ENCODE assay signal across 8 cellular contexts in the genomic region with DNA sequence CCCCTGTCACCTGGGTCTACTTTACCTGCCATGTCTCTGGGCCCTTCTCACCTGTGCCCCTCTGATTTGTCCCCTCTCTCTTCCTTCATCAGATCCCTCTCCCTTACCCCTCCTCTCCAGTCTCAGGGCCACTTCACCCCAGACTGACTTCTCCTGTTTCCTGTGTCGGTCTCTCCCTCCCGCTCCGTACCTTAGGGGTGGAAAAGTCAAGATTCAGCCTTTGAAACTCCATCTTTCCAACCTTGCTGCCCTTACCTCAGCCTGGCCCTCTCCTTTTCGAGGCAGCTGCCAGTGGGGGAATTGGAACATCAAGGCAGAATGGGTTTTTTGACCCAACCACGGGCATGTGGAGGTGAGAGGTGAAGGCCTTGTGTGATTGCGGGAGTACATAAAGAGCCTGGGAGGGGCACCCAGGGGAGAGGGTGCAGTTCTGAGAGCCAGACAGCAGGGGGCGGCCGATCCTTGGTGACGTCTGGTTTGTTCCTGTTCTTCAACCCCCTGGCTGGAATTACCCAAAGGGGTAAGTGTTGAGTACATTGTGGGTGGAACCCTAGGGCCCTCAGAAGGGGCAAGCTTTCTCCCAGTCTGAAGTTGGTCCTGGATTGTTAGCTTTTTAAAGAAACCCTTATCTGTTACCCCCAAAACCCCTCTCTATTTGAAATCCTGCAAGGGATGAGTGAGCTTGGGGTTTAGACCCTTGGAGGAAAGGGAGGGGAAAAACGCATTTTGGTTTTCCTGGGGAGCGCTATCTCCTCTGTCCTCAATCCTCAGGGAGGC. TPM values are rescaled to one million over a fixed set of nuclear protein-coding genes. Genes with fewer than 3 reads are reported as not detected.
DNase-seq lines count a peak whose midpoint lies in the region; ATAC-seq and TF ChIP-seq lines count a peak whose summit lies in the region.

No MANE protein-coding gene starts in this region.

- ATAC-seq in left cardiac atrium (peak; percentile 75 to 77), sciatic nerve (peak; percentile 75)

- no peak overlapping the region for H3K4me3 ChIP-seq in AG10803 (ENCODE audit: low read length)
- H3K4me3 ChIP-seq in adipocyte (ENCODE audit: low read length) = no peak overlapping the region

- H3K27me3 ChIP-seq in adipocyte (replicated peaks; ENCODE audit: control insufficient read depth, insufficient read depth, low read length) = peaks cover 58% of the 10 kb centered on the region

- H3K9ac ChIP-seq in adipocyte (ENCODE audit: low read length) = no peak overlapping the region

- TF ChIP-seq CTCF in AG10803 (conservative IDR thresholded peaks at IDR 0.05; ENCODE audit: low read length) = peak; percentile 93

- intact Hi-C loops in left cardiac atrium (cut with DNase I) (loop anchor here (2.0 to 5.0 kb wide), 2 partner anchors 50 to 51 kb away; no protein-coding TSS in a partner anchor), sciatic nerve (cut with DNase I) (no loop called here)

- H3K36me3 ChIP-seq in adipocyte (ENCODE audit: control insufficient read depth, insufficient read depth, low read length, severe bottlenecking) = no peaks in the 10 kb centered on the region

- DNase-seq in AG10803 (ENCODE audit: low read depth) (peak; percentile 60), GM19240 (ENCODE audit: insufficient read length, low spot score) (peak; percentile 91), MV-4-11 (lab: John Stamatoyannopoulos, UW) (peak; percentile 76), T-helper 1 cell (peak; percentile 35 to 68 (median 51)), adipocyte (ENCODE audit: low read depth) (peak; percentile 84), left cardiac atrium (peak; percentile 66), sciatic nerve (ENCODE audit: low spot score) (peak; percentile 85), mesenteric fat pad (ENCODE audit: low spot score) (no peak)

- peaks cover 19% of the 10 kb centered on the region for H3K4me1 ChIP-seq in adipocyte (ENCODE audit: control insufficient read depth, insufficient read depth, low read length)

- peaks cover 3% of the 10 kb centered on the region for H3K9me3 ChIP-seq in adipocyte (ENCODE audit: control insufficient read depth, low read length)

RNA-seq across cellular contexts. Expression of a gene that starts 12.3 kb away (rescaled TPM):
- total RNA-seq in left cardiac atrium = not detected
- total RNA-seq in sciatic nerve = 0.13 TPM
- total RNA-seq in mesenteric fat pad = 0.45 TPM
